Comparison of ENCODE assay signal across 18 cellular contexts in genomic region chr20:3914446-3914845, GRCh38. TPM values are rescaled to one million over a fixed set of nuclear protein-coding genes. Genes with fewer than 3 reads are reported as not detected.
DNase-seq lines count a peak whose midpoint lies in the region; ATAC-seq, FAIRE-seq and TF ChIP-seq lines count a peak whose summit lies in the region.
"Had no signal": no experiment of that assay in that cellular context is flagged by ENCODE, and none has a peak within 500 bp of the region (broad histone marks: within the 10 kb centered on the region; RNA-seq: fewer than 3 reads in every experiment).

No MANE protein-coding gene starts in this region.

- H3K4me3 Mint-ChIP-seq in type B pancreatic cell, result no peak overlapping the region
- H3K4me3 Mint-ChIP-seq in activated T-helper 1 cell treated with anti-CD3 and anti-CD28 coated beads, Interleukin-12 subunit alpha, Interleukin-12 subunit beta, Interleukin-2, Interleukin-4 antibody, amounts not matched to agents 30 ng/mL and 10 ng/mL and 1 ng/mL, durations not matched to agents 14 hours and 24 hours and 36 hours, result no peak overlapping the region
- H3K4me3 Mint-ChIP-seq: CD8-positive, alpha-beta memory T cell had no signal

- CTCF ChIA-PET in HepG2 (lab: Yijun Ruan, JAX; ENCODE audit: low intra/inter-chr PET ratio, low total read pairs), result no interaction called here
- CTCF ChIA-PET in PC-9 (lab: Charles Lee), result no interaction called here

- no peak overlapping the region for H3K9ac ChIP-seq in HepG2 (ENCODE audit: insufficient read depth, low read depth, low read length)
- no peak overlapping the region for H3K9ac ChIP-seq in colonic mucosa (ENCODE audit: low read depth in 2 of 2, low read length in 2 of 2)

- DNase-seq in HepG2 (ENCODE audit: low spot score) (no peak), right lobe of liver (no peak), PC-9 (no peak), colonic mucosa (no peak), type B pancreatic cell (ENCODE audit: extremely low spot score, unreplicated experiment) (peak; percentile 24), CD1c-positive myeloid dendritic cell (ENCODE audit: extremely low spot score) (no peak), GDM1 (lab: John Stamatoyannopoulos, UW) (no peak)
- no peak for DNase-seq in activated T-helper 1 cell treated with anti-CD3 and anti-CD28 coated beads, Interleukin-12 subunit alpha, Interleukin-12 subunit beta, Interleukin-2, Interleukin-4 antibody, amounts not matched to agents 30 ng/mL and 10 ng/mL and 1 ng/mL, durations not matched to agents 14 hours and 24 hours and 36 hours (ENCODE audit: low spot score)
- DNase-seq: BE2C; CD8-positive, alpha-beta memory T cell; DMS79 treated with DMSO at 0.1 percent for 48 hours; KBM-7; NCI-H1436; NCI-H2029; NCI-H2171 treated with DMSO at 0.1 percent for 48 hours; NCI-H446 treated with DMSO at 0.1 percent for 48 hours had no signal

- H3K27ac ChIP-seq in HepG2 (ENCODE audit: extremely low read length, insufficient read depth, low read length) (peak overlapping the region; percentile 6), right lobe of liver (no peak overlapping the region), PC-9 (peak overlapping the region; percentile 9; the same call in 1 of the 2 replicates), colonic mucosa (peak overlapping the region; percentile 34)
- H3K27ac ChIP-seq: SJSA1 had no signal

- FAIRE-seq in HepG2 (lab: Jason Lieb, UNC), result no peak

- H3K27me3 Mint-ChIP-seq in type B pancreatic cell, result no peaks in the 10 kb centered on the region
- H3K27me3 Mint-ChIP-seq in activated T-helper 1 cell treated with anti-CD3 and anti-CD28 coated beads, Interleukin-12 subunit alpha, Interleukin-12 subunit beta, Interleukin-2, Interleukin-4 antibody, amounts not matched to agents 30 ng/mL and 10 ng/mL and 1 ng/mL, durations not matched to agents 14 hours and 24 hours and 36 hours (ENCODE audit: insufficient read depth), result no peaks in the 10 kb centered on the region
- H3K27me3 Mint-ChIP-seq: CD8-positive, alpha-beta memory T cell had no signal

- no peaks in the 10 kb centered on the region for H3K9me3 Mint-ChIP-seq in type B pancreatic cell
- H3K9me3 Mint-ChIP-seq in activated T-helper 1 cell treated with anti-CD3 and anti-CD28 coated beads, Interleukin-12 subunit alpha, Interleukin-12 subunit beta, Interleukin-2, Interleukin-4 antibody, amounts not matched to agents 30 ng/mL and 10 ng/mL and 1 ng/mL, durations not matched to agents 14 hours and 24 hours and 36 hours, result no peaks in the 10 kb centered on the region
- H3K9me3 Mint-ChIP-seq: CD8-positive, alpha-beta memory T cell had no signal

- H3K36me3 ChIP-seq in HepG2 (replicated peaks in 1 of 2; ENCODE audit: control insufficient read depth in 1 of 2, insufficient read depth in 2 of 2, low read length in 2 of 2) (peaks cover 36 to 86% of the 10 kb centered on the region in 2 experiments), right lobe of liver (peaks cover 0 to 77% (median 23%) of the 10 kb centered on the region in 4 donors), PC-9 (ENCODE audit: low read depth) (peaks cover 35% of the 10 kb centered on the region), colonic mucosa (no peaks in the 10 kb centered on the region)

- H4K20me1 ChIP-seq in HepG2 (ENCODE audit: insufficient read depth, low read length) (no peaks in the 10 kb centered on the region), PC-9 (ENCODE audit: insufficient read depth) (peaks cover 48% of the 10 kb centered on the region)

- no peak overlapping the region for H3K4me2 ChIP-seq in HepG2 (ENCODE audit: low read depth, low read length)
- H3K4me2 ChIP-seq in PC-9, result no peak overlapping the region

- ATAC-seq in HepG2 (no peak), right lobe of liver (no peak)
- ATAC-seq: HCT116 had no signal

- no peaks in the 10 kb centered on the region for H3K4me1 Mint-ChIP-seq in type B pancreatic cell (ENCODE audit: unreplicated experiment)
- peaks cover 38% of the 10 kb centered on the region for H3K4me1 Mint-ChIP-seq in activated T-helper 1 cell treated with anti-CD3 and anti-CD28 coated beads, Interleukin-12 subunit alpha, Interleukin-12 subunit beta, Interleukin-2, Interleukin-4 antibody, amounts not matched to agents 30 ng/mL and 10 ng/mL and 1 ng/mL, durations not matched to agents 14 hours and 24 hours and 36 hours (ENCODE audit: low read depth)

- H3K27ac Mint-ChIP-seq in type B pancreatic cell, result no peak overlapping the region
- no peak overlapping the region for H3K27ac Mint-ChIP-seq in activated T-helper 1 cell treated with anti-CD3 and anti-CD28 coated beads, Interleukin-12 subunit alpha, Interleukin-12 subunit beta, Interleukin-2, Interleukin-4 antibody, amounts not matched to agents 30 ng/mL and 10 ng/mL and 1 ng/mL, durations not matched to agents 14 hours and 24 hours and 36 hours

- 97% methylated on average over 2 of the region's 2 CpGs for WGBS in HepG2 (ENCODE audit: low lambda C conversion rate)
- 86% methylated on average over 1 of the region's 2 CpGs for WGBS in right lobe of liver (ENCODE audit: insufficient coverage, low coverage, low lambda C conversion rate, missing lambda C conversion rate)

- TF ChIP-seq CTCF in HepG2 (CRISPR knock-in tag; IDR thresholded peaks at IDR 0.05) (no peak), right lobe of liver (IDR thresholded peaks at IDR 0.05) (no peak), PC-9 (conservative IDR thresholded peaks at IDR 0.05) (no peak), colonic mucosa (IDR thresholded peaks at IDR 0.05) (no peak), type B pancreatic cell (conservative IDR thresholded peaks at IDR 0.05) (no peak)

- H3K9me2 ChIP-seq in PC-9 (ENCODE audit: insufficient read depth), result no peaks in the 10 kb centered on the region

- intact Hi-C loops in HepG2 (cut with micrococcal nuclease; ENCODE audit: unreplicated experiment) (no loop called here), right lobe of liver (cut with DNase I) (no loop called here), PC-9 (cut with micrococcal nuclease; ENCODE audit: unreplicated experiment) (no loop called here), colonic mucosa (cut with DNase I) (no loop called here)
- intact Hi-C loops in activated T-helper 1 cell treated with anti-CD3 and anti-CD28 coated beads, Interleukin-12 subunit alpha, Interleukin-12 subunit beta, Interleukin-2, Interleukin-4 antibody, amounts not matched to agents 30 ng/mL and 10 ng/mL and 1 ng/mL, durations not matched to agents 14 hours and 24 hours and 36 hours (cut with micrococcal nuclease), result no loop called here

- POLR2A ChIA-PET in HepG2 (lab: Yijun Ruan, JAX) (no interaction called here), PC-9 (lab: Charles Lee; ENCODE audit: unreplicated experiment) (no interaction called here)

- H3K27me3 ChIP-seq in HepG2 (ENCODE audit: control insufficient read depth in 1 of 2, insufficient read depth in 2 of 2, low read length in 2 of 2) (no peaks in the 10 kb centered on the region), right lobe of liver (no peaks in the 10 kb centered on the region), PC-9 (ENCODE audit: insufficient read depth, low read depth) (no peaks in the 10 kb centered on the region), colonic mucosa (no peaks in the 10 kb centered on the region)
- H3K27me3 ChIP-seq: BE2C, SJSA1 had no signal

- H3K9me3 ChIP-seq in HepG2 (ENCODE audit: low read length), result no peaks in the 10 kb centered on the region
- no peaks in the 10 kb centered on the region for H3K9me3 ChIP-seq in right lobe of liver
- H3K9me3 ChIP-seq in PC-9 (ENCODE audit: insufficient read depth, low read depth), result no peaks in the 10 kb centered on the region
- H3K9me3 ChIP-seq in colonic mucosa, result no peaks in the 10 kb centered on the region
- H3K9me3 ChIP-seq: BE2C, SJSA1 had no signal

- peaks cover 41% of the 10 kb centered on the region; the same call in 1 of the 2 replicates for H3F3A ChIP-seq in PC-9 (ENCODE audit: insufficient read depth, low read depth)

- no peak for TF ChIP-seq RAD21 in HepG2 (CRISPR knock-in tag; IDR thresholded peaks at IDR 0.05)

- no peak for TF ChIP-seq POLR2A in HepG2 (IDR thresholded peaks at IDR 0.05; ENCODE audit: insufficient read depth in 1 of 2, low read depth in 2 of 2, low read length in 2 of 2)
- no peak for TF ChIP-seq POLR2A in right lobe of liver (IDR thresholded peaks at IDR 0.05)

- H3K36me3 Mint-ChIP-seq in type B pancreatic cell, result peaks cover 53% of the 10 kb centered on the region
- peaks cover 61% of the 10 kb centered on the region for H3K36me3 Mint-ChIP-seq in activated T-helper 1 cell treated with anti-CD3 and anti-CD28 coated beads, Interleukin-12 subunit alpha, Interleukin-12 subunit beta, Interleukin-2, Interleukin-4 antibody, amounts not matched to agents 30 ng/mL and 10 ng/mL and 1 ng/mL, durations not matched to agents 14 hours and 24 hours and 36 hours (ENCODE audit: low read depth)

- H3K4me3 ChIP-seq in HepG2 (replicated peaks in 1 of 3; ENCODE audit: insufficient read depth in 1 of 3, low read depth in 2 of 3, low read length in 3 of 3) (no peak overlapping the region), right lobe of liver (no peak overlapping the region), PC-9 (no peak overlapping the region), colonic mucosa (no peak overlapping the region)
- H3K4me3 ChIP-seq: SJSA1 had no signal

- H3K4me1 ChIP-seq in HepG2 (ENCODE audit: insufficient read depth, low read length) (no peaks in the 10 kb centered on the region), right lobe of liver (no peaks in the 10 kb centered on the region), PC-9 (replicated peaks; ENCODE audit: insufficient read depth) (no peaks in the 10 kb centered on the region), colonic mucosa (peaks cover 13% of the 10 kb centered on the region)
- H3K4me1 ChIP-seq: BE2C, SJSA1 had no signal

- BruUV-seq in HepG2 (replicated peaks; lab: Mats Ljungman, UMichigan) (no TSS peak), PC-9 (replicated peaks; lab: Mats Ljungman, UMichigan) (no TSS peak)

- in situ Hi-C loops in HepG2 (cut with HindIII; ENCODE audit: extremely low pct_ligation_motif_present, low pct_unique_long_range_greater_than_20kb), result no loop called here

- TF ChIP-seq EP300 in HepG2 (IDR thresholded peaks at IDR 0.05; ENCODE audit: low read depth in 2 of 2, low read length in 2 of 2) (no peak), HepG2 (CRISPR knock-in tag; IDR thresholded peaks at IDR 0.05; ENCODE audit: borderline replicate concordance) (no peak)

- H2AFZ ChIP-seq in HepG2 (ENCODE audit: low read length), result no peak overlapping the region
- H2AFZ ChIP-seq in PC-9, result no peak overlapping the region

- H3K79me2 ChIP-seq in HepG2 (ENCODE audit: insufficient read depth, low read length) (peaks cover 72% of the 10 kb centered on the region), PC-9 (ENCODE audit: low read depth) (peaks cover 78% of the 10 kb centered on the region)

RNA-seq across cellular contexts. Expression of gene PANK2, which starts 25.3 kb away (rescaled TPM):
- 123 and 127 TPM in 2 replicates for total RNA-seq in HepG2 (2016; rRNA removed; fragmentation: Illumina TruSeq; extraction: Trizol)
- 91.5 and 107 TPM in 2 replicates for total RNA-seq in HepG2 (2016; cell fraction: cytosol; rRNA removed; fragmentation: Illumina TruSeq; extraction: Trizol; ENCODE audit: low read depth)
- 126 TPM in 2 replicates for total RNA-seq in HepG2 (2016; cell fraction: insoluble cytoplasmic fraction; rRNA removed; fragmentation: Illumina TruSeq; extraction: Trizol)
- total RNA-seq in HepG2 (2016; cell fraction: membrane; rRNA removed; fragmentation: Illumina TruSeq; extraction: Trizol), result 107 and 121 TPM in 2 replicates
- total RNA-seq in HepG2 (2016; cell fraction: nucleus; rRNA removed; fragmentation: Illumina TruSeq; extraction: Trizol), result 89.8 and 90.2 TPM in 2 replicates
- 31.2 and 39.2 TPM in 2 replicates for polyA plus RNA-seq in HepG2 (2011; rRNA removed)
- polyA plus RNA-seq in HepG2 (2011; cell fraction: cytosol; rRNA removed), result 23.0 and 31.7 TPM in 2 replicates
- polyA plus RNA-seq in HepG2 (2011; cell fraction: nucleus; rRNA removed), result 41.6 and 42.6 TPM in 2 replicates
- 57.3 and 61.8 TPM in 2 replicates for polyA plus RNA-seq in HepG2 (2012)
- polyA plus RNA-seq in HepG2 (2016; cell fraction: cytosol; fragmentation: Illumina TruSeq; extraction: Trizol; ENCODE audit: low read depth), result 37.8 and 43.1 TPM in 2 replicates
- polyA plus RNA-seq in HepG2 (2016; cell fraction: insoluble cytoplasmic fraction; fragmentation: Illumina TruSeq; extraction: Trizol; ENCODE audit: low read depth), result 105 and 120 TPM in 2 replicates
- 70.7 and 71.1 TPM in 2 replicates for polyA plus RNA-seq in HepG2 (2016; cell fraction: membrane; fragmentation: Illumina TruSeq; extraction: Trizol; ENCODE audit: low read depth)
- polyA plus RNA-seq in HepG2 (2016; cell fraction: nucleus; fragmentation: Illumina TruSeq; extraction: Trizol; ENCODE audit: insufficient read depth, low read depth), result 77.9 and 84.3 TPM in 2 replicates
- polyA minus RNA-seq in HepG2 (2011; rRNA and poly(A)+ RNA removed; ENCODE audit: low replicate concordance), result 24.2 and 40.6 TPM in 2 replicates
- 23.3 and 28.9 TPM in 2 replicates for polyA minus RNA-seq in HepG2 (2011; cell fraction: cytosol; rRNA and poly(A)+ RNA removed)
- 83.4 and 101 TPM in 2 replicates for polyA minus RNA-seq in HepG2 (2011; cell fraction: nucleus; rRNA and poly(A)+ RNA removed)
- 10 to 100 TPM; 13.0 to 17.8 (median 13.8) TPM for total RNA-seq in right lobe of liver
- total RNA-seq in PC-9 (2021), result 51.6 and 54.5 TPM in 2 replicates
- 10 to 100 TPM; 29.7 to 31.3 TPM for total RNA-seq in colonic mucosa
- 38.9 and 55.3 TPM in 2 replicates for total RNA-seq in type B pancreatic cell (ENCODE audit: low replicate concordance)
- 51.4 and 54.6 TPM in 2 replicates for total RNA-seq in activated T-helper 1 cell treated with anti-CD3 and anti-CD28 coated beads, Interleukin-12 subunit alpha, Interleukin-12 subunit beta, Interleukin-2, Interleukin-4 antibody, amounts not matched to agents 30 ng/mL and 10 ng/mL and 1 ng/mL, durations not matched to agents 14 hours and 24 hours and 36 hours

Comparison
In these comparisons a context has a peak if more than half of its experiments do, and no peak if none do; other contexts are left out.
1. H3K27ac ChIP-seq: peak in HepG2 (single experiment), PC-9 (single experiment) and colonic mucosa (single experiment); none in right lobe of liver (0 of 3).